Comparison of ENCODE assay signal across 2 cellular contexts in the genomic region with DNA sequence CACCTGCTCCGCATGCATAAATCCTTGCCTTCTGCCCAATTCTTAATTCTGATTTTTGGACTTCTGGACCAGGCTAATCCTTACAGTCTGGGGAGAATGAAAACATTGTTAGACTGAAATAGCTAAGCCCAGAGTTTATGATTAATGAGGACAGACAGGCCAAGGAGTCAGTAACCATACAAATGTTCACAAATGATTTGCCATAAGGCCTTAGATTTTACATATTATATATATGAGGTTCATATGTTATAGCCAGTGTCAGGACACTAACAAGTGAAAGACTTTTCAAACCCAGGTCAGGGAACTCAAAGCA.
TF ChIP-seq lines count a peak whose summit lies in the region.

No MANE protein-coding gene starts in this region.

TF ChIP-seq in HEK293, 187 proteins besides CTCF, POLR2A, EP300 and RAD21:
- no peak for TF ChIP-seq ZBTB20 (tag by site-specific recombination; IDR thresholded peaks at IDR 0.05)
- TF ChIP-seq, protein P1, sequence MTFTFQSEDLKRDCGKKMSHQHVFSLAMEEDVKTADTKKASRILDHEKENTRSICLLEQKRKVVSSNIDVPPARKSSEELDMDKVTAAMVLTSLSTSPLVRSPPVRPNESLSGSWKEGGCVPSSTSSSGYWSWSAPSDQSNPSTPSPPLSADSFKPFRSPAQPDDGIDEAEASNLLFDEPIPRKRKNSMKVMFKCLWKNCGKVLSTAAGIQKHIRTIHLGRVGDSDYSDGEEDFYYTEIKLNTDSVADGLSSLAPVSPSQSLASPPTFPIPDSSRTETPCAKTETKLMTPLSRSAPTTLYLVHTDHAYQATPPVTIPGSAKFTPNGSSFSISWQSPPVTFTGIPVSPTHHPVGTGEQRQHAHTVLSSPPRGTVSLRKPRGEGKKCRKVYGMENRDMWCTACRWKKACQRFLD (tag by site-specific recombination; IDR thresholded peaks at IDR 0.05) = no peak
- TF ChIP-seq ZBTB17 (tag by site-specific recombination; IDR thresholded peaks at IDR 0.05) = peak; percentile 94
- no peak for TF ChIP-seq GLI2 (tag by site-specific recombination; IDR thresholded peaks at IDR 0.05; ENCODE audit: borderline replicate concordance, low read depth)
- TF ChIP-seq FEZF1 (tag by site-specific recombination; IDR thresholded peaks at IDR 0.05) = no peak

TF ChIP-seq in K562, 482 proteins besides CTCF, POLR2A, EP300 and RAD21:
- TF ChIP-seq U2AF2 (optimal IDR thresholded peaks at IDR 0.05; ENCODE audit: low read depth, low read length) (no peak), PTTG1 (tag; IDR thresholded peaks at IDR 0.05; ENCODE audit: low read depth) (0 out of 2 replicates have a peak, but pooled peaks have one; percentile 11), TAF1 (IDR thresholded peaks at IDR 0.05; ENCODE audit: control insufficient read depth, extremely low read depth, insufficient read depth, low read length, severe bottlenecking) (no peak), ZBTB17 (CRISPR knock-in tag; IDR thresholded peaks at IDR 0.05) (peak; percentile 85)
- TF ChIP-seq, protein P2, sequence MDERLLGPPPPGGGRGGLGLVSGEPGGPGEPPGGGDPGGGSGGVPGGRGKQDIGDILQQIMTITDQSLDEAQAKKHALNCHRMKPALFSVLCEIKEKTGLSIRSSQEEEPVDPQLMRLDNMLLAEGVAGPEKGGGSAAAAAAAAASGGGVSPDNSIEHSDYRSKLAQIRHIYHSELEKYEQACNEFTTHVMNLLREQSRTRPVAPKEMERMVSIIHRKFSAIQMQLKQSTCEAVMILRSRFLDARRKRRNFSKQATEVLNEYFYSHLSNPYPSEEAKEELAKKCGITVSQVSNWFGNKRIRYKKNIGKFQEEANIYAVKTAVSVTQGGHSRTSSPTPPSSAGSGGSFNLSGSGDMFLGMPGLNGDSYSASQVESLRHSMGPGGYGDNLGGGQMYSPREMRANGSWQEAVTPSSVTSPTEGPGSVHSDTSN (CRISPR knock-in tag; IDR thresholded peaks at IDR 0.05; ENCODE audit: low read depth) = no peak
- TF ChIP-seq, protein P2 (tag; conservative IDR thresholded peaks at IDR 0.05; ENCODE audit: low read depth) = 0 out of 2 replicates have a peak, but pooled peaks have one; percentile 12
- TF ChIP-seq, protein P3, sequence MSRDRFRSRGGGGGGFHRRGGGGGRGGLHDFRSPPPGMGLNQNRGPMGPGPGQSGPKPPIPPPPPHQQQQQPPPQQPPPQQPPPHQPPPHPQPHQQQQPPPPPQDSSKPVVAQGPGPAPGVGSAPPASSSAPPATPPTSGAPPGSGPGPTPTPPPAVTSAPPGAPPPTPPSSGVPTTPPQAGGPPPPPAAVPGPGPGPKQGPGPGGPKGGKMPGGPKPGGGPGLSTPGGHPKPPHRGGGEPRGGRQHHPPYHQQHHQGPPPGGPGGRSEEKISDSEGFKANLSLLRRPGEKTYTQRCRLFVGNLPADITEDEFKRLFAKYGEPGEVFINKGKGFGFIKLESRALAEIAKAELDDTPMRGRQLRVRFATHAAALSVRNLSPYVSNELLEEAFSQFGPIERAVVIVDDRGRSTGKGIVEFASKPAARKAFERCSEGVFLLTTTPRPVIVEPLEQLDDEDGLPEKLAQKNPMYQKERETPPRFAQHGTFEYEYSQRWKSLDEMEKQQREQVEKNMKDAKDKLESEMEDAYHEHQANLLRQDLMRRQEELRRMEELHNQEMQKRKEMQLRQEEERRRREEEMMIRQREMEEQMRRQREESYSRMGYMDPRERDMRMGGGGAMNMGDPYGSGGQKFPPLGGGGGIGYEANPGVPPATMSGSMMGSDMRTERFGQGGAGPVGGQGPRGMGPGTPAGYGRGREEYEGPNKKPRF (IDR thresholded peaks at IDR 0.05; ENCODE audit: low read depth, low read length) = no peak
